24 cellular contexts compared by ENCODE assay signal in genomic region chr2:9328931-9329330, GRCh38.
DNase-seq lines count a peak whose midpoint lies in the region; ATAC-seq and TF ChIP-seq lines count a peak whose summit lies in the region.
"Had no signal": no experiment of that assay in that cellular context is flagged by ENCODE, and none has a peak within 500 bp of the region (broad histone marks: within the 10 kb centered on the region; RNA-seq: fewer than 3 reads in every experiment).

No MANE protein-coding gene starts in this region.

- H3K4me3 Mint-ChIP-seq in MCF 10A (ENCODE audit: unreplicated experiment): no peak overlapping the region
- no peak overlapping the region for H3K4me3 Mint-ChIP-seq in nephron progenitor cell
- H3K4me3 Mint-ChIP-seq: B cell; CD8-positive, alpha-beta memory T cell had no signal

- no peak for ATAC-seq in GM21717 (IDR thresholded peaks at IDR 0.05; ENCODE audit: unreplicated experiment)
- no peak for ATAC-seq in GM19395 (IDR thresholded peaks at IDR 0.05; ENCODE audit: unreplicated experiment)
- ATAC-seq: GM12878 had no signal

- H3K27me3 Mint-ChIP-seq in MCF 10A (ENCODE audit: insufficient read depth, unreplicated experiment) (no peaks in the 10 kb centered on the region), nephron progenitor cell (ENCODE audit: low read depth, poor library complexity) (no peaks in the 10 kb centered on the region)

- CTCF ChIA-PET in MCF 10A (lab: Yijun Ruan, JAX): interaction anchor here (0.6 to 7.7 kb wide), 4 partner anchors 157 to 204 kb away, joined by 3 to 90 read pairs (median 3); no protein-coding TSS in a partner anchor
- CTCF ChIA-PET in mammary epithelial cell (lab: Charles Lee; ENCODE audit: low non-redundant PET): no interaction called here

- peaks cover 40% of the 10 kb centered on the region for H3K36me3 ChIP-seq in mammary epithelial cell (ENCODE audit: insufficient read depth, low read length)
- H3K36me3 ChIP-seq in thyroid gland: no peaks in the 10 kb centered on the region

- BruUV-seq in MCF 10A (replicated peaks; lab: Mats Ljungman, UMichigan): no TSS peak
- no TSS peak for BruUV-seq in mammary epithelial cell (replicated peaks; lab: Mats Ljungman, UMichigan)

- 98% methylated on average over 5 of the region's 5 CpGs for WGBS in mammary epithelial cell (ENCODE audit: low coverage, missing lambda C conversion rate)
- 85 to 90% methylated on average over 5 of the region's 5 CpGs for WGBS in thyroid gland, 2 donors

- H3K27ac Mint-ChIP-seq in MCF 10A (ENCODE audit: low read depth, unreplicated experiment) (peak overlapping the region; percentile 82), nephron progenitor cell (peak overlapping the region; percentile 41)
- H3K27ac Mint-ChIP-seq: B cell; CD8-positive, alpha-beta memory T cell had no signal

- in situ Hi-C loops in mammary epithelial cell (cut with MboI; ENCODE audit: low sequenced_read_pairs in 2 of 2) (loop anchor here in 1 of 2 donors (25.0 kb wide), 1 partner anchor 467 kb away; no protein-coding TSS in a partner anchor), ACHN (cut with HindIII; ENCODE audit: low pct_ligation_motif_present, low pct_unique_long_range_greater_than_20kb, low sequenced_read_pairs) (loop anchor here (25.0 kb wide), 1 partner anchor 167 kb away; no protein-coding TSS in a partner anchor)

- H3K27me3 ChIP-seq in mammary epithelial cell (ENCODE audit: insufficient read depth, low read length): no peaks in the 10 kb centered on the region
- H3K27me3 ChIP-seq in thyroid gland: no peaks in the 10 kb centered on the region

- H3K4me1 Mint-ChIP-seq in MCF 10A (ENCODE audit: insufficient read depth, unreplicated experiment) (peaks cover 13% of the 10 kb centered on the region), nephron progenitor cell (peaks cover 48% of the 10 kb centered on the region)
- H3K4me1 Mint-ChIP-seq: CD8-positive, alpha-beta memory T cell had no signal

- POLR2A ChIA-PET in MCF 10A (lab: Yijun Ruan, JAX): interaction anchor here (0.9 kb wide), 1 partner anchor 98 kb away, joined by 3 read pairs; no protein-coding TSS in a partner anchor

- no peak overlapping the region for H3K9ac ChIP-seq in mammary epithelial cell (ENCODE audit: insufficient read depth, low read length)
- H3K9ac ChIP-seq: SK-N-SH had no signal

- no peaks in the 10 kb centered on the region for H3K9me3 Mint-ChIP-seq in MCF 10A (ENCODE audit: unreplicated experiment)
- H3K9me3 Mint-ChIP-seq in nephron progenitor cell: no peaks in the 10 kb centered on the region
- H3K9me3 Mint-ChIP-seq: CD8-positive, alpha-beta memory T cell had no signal

- no peak overlapping the region for H2AFZ ChIP-seq in mammary epithelial cell (ENCODE audit: low read depth, low read length)

- DNase-seq in MCF 10A (ENCODE audit: unreplicated experiment) (no peak), mammary epithelial cell (no peak), fibroblast of pulmonary artery (ENCODE audit: low read depth) (peak; percentile 48), nephron progenitor cell (no peak), thyroid gland (no peak), ACHN (no peak)
- DNase-seq: CD8-positive, alpha-beta memory T cell; DMS53; EL; Kasumi-1; MM.1S; NCI-H1105; NCI-H1694; NCI-H2081 treated with DMSO at 0.1 percent for 48 hours; NCI-H510A; NCI-H82; RPMI8226; SHP77 treated with DMSO at 0.1 percent for 48 hours; SK-N-SH had no signal

- intact Hi-C loops in MCF 10A (cut with micrococcal nuclease): no loop called here
- intact Hi-C loops in mammary epithelial cell (cut with micrococcal nuclease): no loop called here
- intact Hi-C loops in thyroid gland (cut with DNase I): no loop called here

- TF ChIP-seq CTCF in MCF 10A (IDR thresholded peaks at IDR 0.05; ENCODE audit: unreplicated experiment): no peak
- TF ChIP-seq CTCF in mammary epithelial cell (conservative IDR thresholded peaks at IDR 0.05 in 1 of 2, IDR thresholded peaks at IDR 0.05 in 1 of 2; ENCODE audit: extremely low read depth in 1 of 2, insufficient read depth in 1 of 2, low read depth in 1 of 2, low read length in 2 of 2): no peak
- TF ChIP-seq CTCF in fibroblast of pulmonary artery (IDR thresholded peaks at IDR 0.05; ENCODE audit: low read length, missing control alignments): no peak
- no peak for TF ChIP-seq CTCF in nephron progenitor cell (IDR thresholded peaks at IDR 0.05)
- TF ChIP-seq CTCF in thyroid gland (IDR thresholded peaks at IDR 0.05): no peak

- H3K4me3 ChIP-seq in mammary epithelial cell (replicated peaks in 1 of 3; ENCODE audit: insufficient read depth in 1 of 3, low read depth in 2 of 3, low read length in 3 of 3) (no peak overlapping the region), fibroblast of pulmonary artery (replicated peaks; ENCODE audit: low read depth, low read length) (no peak overlapping the region), thyroid gland (replicated peaks in 1 of 3) (no peak overlapping the region)
- H3K4me3 ChIP-seq: GM12878 had no signal

- H4K20me1 ChIP-seq in mammary epithelial cell (ENCODE audit: insufficient read depth, low read length): no peaks in the 10 kb centered on the region

- peaks cover 33% of the 10 kb centered on the region for H3K79me2 ChIP-seq in mammary epithelial cell (ENCODE audit: insufficient read depth, low read length)

- dilution Hi-C loops in mammary epithelial cell (cut with HindIII; ENCODE audit: low sequenced_read_pairs): loop anchor here (5.0 kb wide), 2 partner anchors 33 to 52 kb away; no protein-coding TSS in a partner anchor

- H3K27ac ChIP-seq in mammary epithelial cell (ENCODE audit: insufficient read depth, low read depth, low read length) (no peak overlapping the region), thyroid gland (peak overlapping the region in 2 of 3 donors; percentile 86 to 89)
- H3K27ac ChIP-seq: 22Rv1 had no signal

- H3K4me2 ChIP-seq in mammary epithelial cell (ENCODE audit: insufficient read depth, low read depth, low read length): no peak overlapping the region
- H3K4me2 ChIP-seq: SK-N-SH had no signal

- H3K36me3 Mint-ChIP-seq in MCF 10A (ENCODE audit: insufficient read depth, unreplicated experiment) (peaks cover 69% of the 10 kb centered on the region), nephron progenitor cell (ENCODE audit: low read depth) (peaks cover 44% of the 10 kb centered on the region)
- H3K36me3 Mint-ChIP-seq: CD8-positive, alpha-beta memory T cell had no signal

- no peaks in the 10 kb centered on the region for H3K4me1 ChIP-seq in mammary epithelial cell (ENCODE audit: insufficient read depth, low read length)
- H3K4me1 ChIP-seq in thyroid gland: peaks cover 44 to 56% of the 10 kb centered on the region in 2 donors

- no peak for TF ChIP-seq POLR2A in thyroid gland (IDR thresholded peaks at IDR 0.05)

- H3K9me3 ChIP-seq in mammary epithelial cell (replicated peaks; ENCODE audit: insufficient read depth, low read length) (no peaks in the 10 kb centered on the region), thyroid gland (no peaks in the 10 kb centered on the region)
- H3K9me3 ChIP-seq: SK-N-SH had no signal
